9 cellular contexts compared by ENCODE assay signal in the genomic region with DNA sequence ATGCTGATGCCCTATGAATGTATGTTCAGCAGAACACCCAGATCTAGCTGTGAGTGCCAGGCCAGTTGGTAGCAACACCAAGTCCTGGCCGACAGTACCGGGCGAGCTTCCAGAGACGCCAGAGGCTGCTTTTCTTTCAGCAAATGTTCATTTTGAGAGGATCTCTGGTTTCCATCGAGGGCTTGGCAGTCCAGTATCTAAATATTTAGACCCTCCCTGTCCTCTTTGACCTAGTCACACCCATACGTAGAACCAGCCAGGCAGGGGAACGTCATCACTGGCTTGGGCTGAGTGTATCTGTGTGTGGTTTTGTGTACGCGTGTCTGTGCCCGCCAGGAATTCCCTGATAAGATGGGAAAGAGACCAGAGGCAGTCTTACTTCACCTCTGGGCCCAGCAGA. TPM values are rescaled to one million over a fixed set of nuclear protein-coding genes. Genes with fewer than 3 reads are reported as not detected.
DNase-seq lines count a peak whose midpoint lies in the region; ATAC-seq and TF ChIP-seq lines count a peak whose summit lies in the region.
"Had no signal": no experiment of that assay in that cellular context is flagged by ENCODE, and none has a peak within 500 bp of the region (broad histone marks: within the 10 kb centered on the region; RNA-seq: fewer than 3 reads in every experiment).

No MANE protein-coding gene starts in this region.

- H3K27ac ChIP-seq in caudate nucleus (ENCODE audit: low read depth, low read length) (peak overlapping the region; percentile 39), right atrium auricular region (peak overlapping the region; percentile 59 to 82), gastrocnemius medialis (peak overlapping the region; percentile 25 to 64 (median 44)), right lobe of liver (no peak overlapping the region)

- no peaks in the 10 kb centered on the region for H3K36me3 ChIP-seq in BE2C
- H3K36me3 ChIP-seq in right atrium auricular region = peaks cover 12% of the 10 kb centered on the region
- peaks cover 0 to 26% of the 10 kb centered on the region in 2 donors for H3K36me3 ChIP-seq in gastrocnemius medialis
- H3K36me3 ChIP-seq in right lobe of liver = peaks cover 0 to 7% (median 0%) of the 10 kb centered on the region in 4 donors

- H3K9me3 ChIP-seq in BE2C (no peaks in the 10 kb centered on the region), right atrium auricular region (no peaks in the 10 kb centered on the region), gastrocnemius medialis (no peaks in the 10 kb centered on the region), right lobe of liver (no peaks in the 10 kb centered on the region)

- 55% methylated on average over 6 of the region's 10 CpGs for WGBS in right lobe of liver (ENCODE audit: insufficient coverage, low coverage, low lambda C conversion rate, missing lambda C conversion rate)

- H3K4me1 ChIP-seq in BE2C (peaks cover 7% of the 10 kb centered on the region), right atrium auricular region (peaks cover 0 to 26% of the 10 kb centered on the region in 2 donors), gastrocnemius medialis (peaks cover 4 to 7% of the 10 kb centered on the region in 2 donors), right lobe of liver (no peaks in the 10 kb centered on the region)

- H3K4me3 ChIP-seq in BE2C (ENCODE audit: low read depth, low read length) = no peak overlapping the region
- H3K4me3 ChIP-seq in right atrium auricular region = no peak overlapping the region
- no peak overlapping the region for H3K4me3 ChIP-seq in gastrocnemius medialis
- no peak overlapping the region for H3K4me3 ChIP-seq in right lobe of liver

- in situ Hi-C loops in gastrocnemius medialis (cut with MboI; ENCODE audit: low sequenced_read_pairs in 4 of 4) = no loop called here

- ATAC-seq in gastrocnemius medialis (peak; percentile 34 to 45), right lobe of liver (no peak), HG03025 (IDR thresholded peaks at IDR 0.05; ENCODE audit: low FRiP score, unreplicated experiment) (no peak)

- TF ChIP-seq CTCF in BE2C (IDR thresholded peaks at IDR 0.05; ENCODE audit: low read depth, low read length) (no peak), right atrium auricular region (IDR thresholded peaks at IDR 0.05) (no peak), gastrocnemius medialis (IDR thresholded peaks at IDR 0.05 in 4 of 5, conservative IDR thresholded peaks at IDR 0.05 in 1 of 5) (no peak), right lobe of liver (IDR thresholded peaks at IDR 0.05) (no peak)

- TF ChIP-seq POLR2A in gastrocnemius medialis (IDR thresholded peaks at IDR 0.05) = no peak
- TF ChIP-seq POLR2A in right lobe of liver (IDR thresholded peaks at IDR 0.05) = no peak

- DNase-seq in BE2C = peak; percentile 51
- peak in 13 of 61 donors; percentile 0 to 21 (median 2) for DNase-seq in caudate nucleus (lab: John Stamatoyannopoulos, UW)
- peak; percentile 85 for DNase-seq in right atrium auricular region (ENCODE audit: low spot score)
- peak in 1 of 2 donors; percentile 37 for DNase-seq in gastrocnemius medialis
- DNase-seq in SKM-1 (lab: John Stamatoyannopoulos, UW; ENCODE audit: unreplicated experiment) = no peak
- DNase-seq in right lobe of liver = no peak
- DNase-seq in epidermal melanocyte (ENCODE audit: insufficient read length, low spot score) = no peak
- DNase-seq: NCI-H1930 had no signal

- H3K27me3 ChIP-seq in BE2C (no peaks in the 10 kb centered on the region), right atrium auricular region (no peaks in the 10 kb centered on the region), gastrocnemius medialis (no peaks in the 10 kb centered on the region), right lobe of liver (no peaks in the 10 kb centered on the region)

- intact Hi-C loops in gastrocnemius medialis (cut with DNase I; ENCODE audit: low total_unique reads) = no loop called here
- intact Hi-C loops in right lobe of liver (cut with DNase I) = no loop called here

RNA-seq across cellular contexts. Expression of a gene that starts 14.8 kb away (rescaled TPM):
- 0.39 TPM for polyA plus RNA-seq in BE2C (2012; ENCODE audit: insufficient read depth, insufficient read length, low read depth)
- total RNA-seq in right atrium auricular region (1 to 10 TPM; 4.1 to 8.6 TPM), gastrocnemius medialis (1 to 10 TPM in 3 of 4 donors, under 1 TPM in 1; 0.70 to 2.3 (median 1.4) TPM), right lobe of liver (1 to 10 TPM in 5 of 6 experiments, under 1 TPM in 1; 0.80 to 2.8 (median 1.6) TPM)

RNA-seq across cellular contexts. Expression of a gene that starts 40.6 kb away (rescaled TPM):
- 54.3 TPM for polyA plus RNA-seq in BE2C (2012; ENCODE audit: insufficient read depth, insufficient read length, low read depth)
- 10 to 100 TPM; 35.6 to 86.9 TPM for total RNA-seq in right atrium auricular region
- 10 to 100 TPM; 18.9 to 50.1 (median 30.0) TPM for total RNA-seq in gastrocnemius medialis
- total RNA-seq in right lobe of liver = 10 to 100 TPM; 63.4 to 90.0 (median 76.7) TPM

RNA-seq across cellular contexts. Expression of a gene that starts 46.7 kb away (rescaled TPM):
- 119 TPM for polyA plus RNA-seq in BE2C (2012; ENCODE audit: insufficient read depth, insufficient read length, low read depth)
- total RNA-seq in right atrium auricular region (10 to 100 TPM in 1 of 2 donors, 1 to 10 TPM in 1; 8.3 to 13.4 TPM), gastrocnemius medialis (not detected), right lobe of liver (under 1 TPM in 5 of 6 experiments, not detected in 1; 0.20 to 0.81 (median 0.55) TPM)

Comparison
In these comparisons a context has a peak if more than half of its experiments do, and no peak if none do; other contexts are left out.
1. DNase-seq: peak in BE2C (single experiment) and right atrium auricular region (single experiment); none in SKM-1 (single experiment), right lobe of liver (0 of 3) and epidermal melanocyte (single experiment).
2. H3K27ac ChIP-seq: peak in caudate nucleus (single experiment), right atrium auricular region (2 of 2) and gastrocnemius medialis (4 of 4); none in right lobe of liver (0 of 3).
3. ATAC-seq: peak in gastrocnemius medialis (2 of 2); none in right lobe of liver (0 of 4) and HG03025 (single experiment).
4. RNA of a gene that starts 46.7 kb away (total RNA-seq): 8.3 to 13.4 TPM in right atrium auricular region; 0.20 to 0.81 TPM in right lobe of liver and not detected in gastrocnemius medialis; every median in the first group is over 4 times any median in the second.